ENCODE assay signal across 16 cellular contexts in the genomic region with DNA sequence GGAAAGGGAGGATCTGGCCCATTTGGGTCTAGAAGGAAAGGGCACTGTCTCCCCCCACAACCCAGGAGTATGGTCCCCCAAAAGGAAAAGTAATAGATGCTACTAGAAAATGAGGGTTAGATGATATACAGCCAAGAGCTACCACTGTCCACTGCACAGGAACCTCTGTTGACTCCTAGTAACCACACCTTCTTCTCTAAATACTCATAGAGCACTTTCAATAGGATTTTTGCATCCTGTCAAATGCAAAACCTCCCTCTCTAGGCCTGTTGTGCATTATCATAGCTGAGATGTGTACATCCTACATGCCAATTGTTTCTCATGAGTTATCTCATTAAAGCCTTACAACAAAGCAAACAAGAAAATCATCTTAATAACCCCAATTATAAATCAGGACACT.
"Had no signal": no experiment of that assay in that cellular context is flagged by ENCODE, and none has a peak within 500 bp of the region (broad histone marks: within the 10 kb centered on the region; RNA-seq: fewer than 3 reads in every experiment).

No MANE protein-coding gene starts in this region.

- H3K36me3 ChIP-seq: adrenal gland, colonic mucosa, right lobe of liver had no signal

- H3K36me3 Mint-ChIP-seq: stimulated activated naive B cell treated with anti-CD40 and anti-IgM and Interleukin-4, amounts not matched to agents 10 μg/mL and 1 μg/mL and 100 μg/mL, for 72 hours had no signal

- H3K4me3 Mint-ChIP-seq: activated naive CD4-positive, alpha-beta T cell treated with anti-CD3 and anti-CD28 coated beads for 36 hours; naive thymus-derived CD4-positive, alpha-beta T cell; stimulated activated naive B cell treated with anti-CD40 and anti-IgM and Interleukin-4, amounts not matched to agents 10 μg/mL and 1 μg/mL and 100 μg/mL, for 72 hours; type B pancreatic cell had no signal

- H3K27me3 ChIP-seq: adrenal gland, colonic mucosa, right lobe of liver had no signal

- H3K27ac Mint-ChIP-seq: activated naive CD4-positive, alpha-beta T cell treated with anti-CD3 and anti-CD28 coated beads for 36 hours; stimulated activated naive B cell treated with anti-CD40 and anti-IgM and Interleukin-4, amounts not matched to agents 10 μg/mL and 1 μg/mL and 100 μg/mL, for 72 hours; type B pancreatic cell had no signal

- H3K27me3 Mint-ChIP-seq: naive thymus-derived CD4-positive, alpha-beta T cell; type B pancreatic cell had no signal

- H3K4me3 ChIP-seq: adrenal gland, colonic mucosa, lung, psoas muscle, right lobe of liver had no signal

- H3K4me1 ChIP-seq: adrenal gland, colonic mucosa, psoas muscle, right lobe of liver had no signal

- DNase-seq: activated CD4-positive, alpha-beta T cell treated with anti-CD3 and anti-CD28 coated beads for 4 hours; activated CD8-positive, alpha-beta memory T cell treated with anti-CD3 and anti-CD28 coated beads for 24 hours; activated naive CD4-positive, alpha-beta T cell treated with anti-CD3 and anti-CD28 coated beads for 36 hours; colonic mucosa; effector CD4-positive, alpha-beta T cell; foreskin melanocyte; head of caudate nucleus; left colon; naive thymus-derived CD4-positive, alpha-beta T cell; psoas muscle; right lobe of liver; stimulated activated CD4-positive, alpha-beta T cell treated with anti-CD3 and anti-CD28 coated beads, Interleukin-2, amount 100 ng/mL, for 24 hours; stimulated activated naive B cell treated with anti-CD40 and anti-IgM and Interleukin-4, amounts not matched to agents 10 μg/mL and 1 μg/mL and 100 μg/mL, for 72 hours had no signal

- H3K9me3 Mint-ChIP-seq: activated naive CD4-positive, alpha-beta T cell treated with anti-CD3 and anti-CD28 coated beads for 36 hours had no signal

- H3K9me3 ChIP-seq: adrenal gland, colonic mucosa, psoas muscle, right lobe of liver had no signal

- ATAC-seq: left colon; naive thymus-derived CD4-positive, alpha-beta T cell; psoas muscle; right lobe of liver had no signal

- H3K27ac ChIP-seq: adrenal gland, colonic mucosa, psoas muscle, right lobe of liver had no signal
